Comparison of ENCODE assay signal across 3 cellular contexts in genomic region chr4:29596228-29596627, GRCh38.
"Had no signal": no experiment of that assay in that cellular context is flagged by ENCODE, and none has a peak within 500 bp of the region (broad histone marks: within the 10 kb centered on the region; RNA-seq: fewer than 3 reads in every experiment).

No MANE protein-coding gene starts in this region.

- ATAC-seq: GM12878 had no signal

- H3K4me3 ChIP-seq: GM12878 had no signal

- DNase-seq: GDM1, GF-D8 had no signal
